ENCODE assay signal across 9 cellular contexts in the genomic region with DNA sequence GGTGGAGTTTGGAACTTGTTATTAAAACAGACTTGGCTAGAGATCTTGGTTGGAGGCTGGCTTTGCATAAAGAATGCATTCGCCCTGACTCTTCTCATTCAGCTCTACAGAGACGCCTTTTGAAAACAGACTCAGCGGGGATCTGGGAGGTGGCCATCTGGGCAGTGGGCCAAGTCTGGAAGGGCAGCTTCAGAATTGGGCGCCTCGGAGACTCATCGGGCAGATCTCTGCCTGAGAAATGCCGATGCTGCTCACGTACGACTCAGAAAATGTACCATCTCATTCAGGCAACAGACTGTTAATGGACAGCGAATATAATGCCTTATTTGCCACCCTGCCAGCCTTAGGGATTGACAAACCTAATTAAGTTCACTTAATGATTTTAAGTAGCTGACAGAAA.
DNase-seq lines count a peak whose midpoint lies in the region; ATAC-seq and TF ChIP-seq lines count a peak whose summit lies in the region.
"Had no signal": no experiment of that assay in that cellular context is flagged by ENCODE, and none has a peak within 500 bp of the region (broad histone marks: within the 10 kb centered on the region; RNA-seq: fewer than 3 reads in every experiment).

No MANE protein-coding gene starts in this region.

- H3K4me3 Mint-ChIP-seq in activated naive CD8-positive, alpha-beta T cell treated with anti-CD3 and anti-CD28 coated beads for 36 hours: no peak overlapping the region

- WGBS in sigmoid colon, 2 donors: 55 to 77% methylated on average over 10 of the region's 10 CpGs

- H3K4me3 ChIP-seq in sigmoid colon (peak overlapping the region in 1 of 4 donors; percentile 6), Karpas-422 (ENCODE audit: low read length) (no peak overlapping the region)

- H3K4me2 ChIP-seq in Karpas-422 (ENCODE audit: low read depth, low read length, poor library complexity, severe bottlenecking): no peak overlapping the region

- TF ChIP-seq CTCF in sigmoid colon (IDR thresholded peaks at IDR 0.05): no peak

- no peak for TF ChIP-seq EP300 in sigmoid colon (IDR thresholded peaks at IDR 0.05)

- no peaks in the 10 kb centered on the region for H3K9me3 Mint-ChIP-seq in activated naive CD8-positive, alpha-beta T cell treated with anti-CD3 and anti-CD28 coated beads for 36 hours

- no peak overlapping the region for H3K9ac ChIP-seq in Karpas-422 (ENCODE audit: low read length)

- H3K27ac Mint-ChIP-seq in activated naive CD8-positive, alpha-beta T cell treated with anti-CD3 and anti-CD28 coated beads for 36 hours: no peak overlapping the region

- H3K27ac ChIP-seq in sigmoid colon: no peak overlapping the region
- H3K27ac ChIP-seq in Karpas-422 (ENCODE audit: low read length): no peak overlapping the region
- H3K27ac ChIP-seq: 22Rv1 had no signal

- H3K4me1 Mint-ChIP-seq in activated naive CD8-positive, alpha-beta T cell treated with anti-CD3 and anti-CD28 coated beads for 36 hours: no peaks in the 10 kb centered on the region

- H3K36me3 ChIP-seq in sigmoid colon: no peaks in the 10 kb centered on the region
- H3K36me3 ChIP-seq in Karpas-422 (ENCODE audit: insufficient read depth, low read length): no peaks in the 10 kb centered on the region

- intact Hi-C loops in sigmoid colon (cut with DNase I): no loop called here

- H3K36me3 Mint-ChIP-seq in activated naive CD8-positive, alpha-beta T cell treated with anti-CD3 and anti-CD28 coated beads for 36 hours: no peaks in the 10 kb centered on the region

- DNase-seq in DMS53 (lab: John Stamatoyannopoulos, UW): peak; percentile 21
- DNase-seq in DMS53 treated with DMSO at 0.1 percent for 48 hours (lab: John Stamatoyannopoulos, UW; ENCODE audit: unreplicated experiment): no peak
- peak; percentile 40 for DNase-seq in NCI-H510A treated with DMSO at 0.1 percent for 48 hours (lab: John Stamatoyannopoulos, UW)
- peak; percentile 50 for DNase-seq in fibroblast of gingiva (ENCODE audit: low read depth)
- DNase-seq in sigmoid colon: peak; percentile 73
- DNase-seq in activated naive CD8-positive, alpha-beta T cell treated with anti-CD3 and anti-CD28 coated beads for 36 hours: no peak
- DNase-seq in Karpas-422: no peak

- no peak overlapping the region for H2AFZ ChIP-seq in Karpas-422 (ENCODE audit: low read length)

- no peak for ATAC-seq in GM19395 (IDR thresholded peaks at IDR 0.05; ENCODE audit: unreplicated experiment)

- no peak for TF ChIP-seq POLR2A in sigmoid colon (IDR thresholded peaks at IDR 0.05)

- peaks cover 11% of the 10 kb centered on the region for H3K27me3 Mint-ChIP-seq in activated naive CD8-positive, alpha-beta T cell treated with anti-CD3 and anti-CD28 coated beads for 36 hours

- H4K20me1 ChIP-seq in Karpas-422 (ENCODE audit: insufficient read depth, low read depth, low read length): no peaks in the 10 kb centered on the region

- H3K79me2 ChIP-seq in Karpas-422 (ENCODE audit: low read length): no peaks in the 10 kb centered on the region

- H3K9me3 ChIP-seq in sigmoid colon: no peaks in the 10 kb centered on the region
- no peaks in the 10 kb centered on the region for H3K9me3 ChIP-seq in Karpas-422 (ENCODE audit: low read length)

- H3K27me3 ChIP-seq in sigmoid colon (no peaks in the 10 kb centered on the region), Karpas-422 (ENCODE audit: low read length) (no peaks in the 10 kb centered on the region)

- no peaks in the 10 kb centered on the region for H3K9me2 ChIP-seq in Karpas-422 (replicated peaks; ENCODE audit: insufficient read depth, low read length)

- H3K4me1 ChIP-seq in sigmoid colon: peaks cover 0 to 12% (median 11%) of the 10 kb centered on the region in 4 donors
- H3K4me1 ChIP-seq in Karpas-422 (ENCODE audit: low read length): no peaks in the 10 kb centered on the region

Comparison
In these comparisons a context has a peak if more than half of its experiments do, and no peak if none do; other contexts are left out.
1. DNase-seq: peak in DMS53 (single experiment), NCI-H510A treated with DMSO at 0.1 percent for 48 hours (single experiment), fibroblast of gingiva (single experiment) and sigmoid colon (single experiment); none in DMS53 treated with DMSO at 0.1 percent for 48 hours (single experiment), activated naive CD8-positive, alpha-beta T cell treated with anti-CD3 and anti-CD28 coated beads for 36 hours (single experiment) and Karpas-422 (single experiment).